Comparison of ENCODE assay signal across 34 cellular contexts in genomic region chr13:40079721-40080120, GRCh38.
"Had no signal": no experiment of that assay in that cellular context is flagged by ENCODE, and none has a peak within 500 bp of the region (broad histone marks: within the 10 kb centered on the region; RNA-seq: fewer than 3 reads in every experiment).

No MANE protein-coding gene starts in this region.

- H3K27ac Mint-ChIP-seq: activated naive CD4-positive, alpha-beta T cell treated with anti-CD3 and anti-CD28 coated beads for 36 hours; activated naive CD4-positive, alpha-beta T cell treated with anti-CD3 and anti-CD28 coated beads, Interleukin-2, amount 10 ng/mL, durations not matched to agents 7 days and 5 days; activated naive CD4-positive, alpha-beta T cell treated with anti-CD3 and anti-CD28 coated beads, Interleukin-2, amount 50 U/mL, for 24 hours; activated naive CD4-positive, alpha-beta T cell treated with anti-CD3 and anti-CD28 coated beads, Interleukin-2, amount 50 U/mL, for 72 hours; activated naive CD8-positive, alpha-beta T cell; activated naive CD8-positive, alpha-beta T cell treated with anti-CD3 and anti-CD28 coated beads, Interleukin-2, amount 10 ng/mL, durations not matched to agents 7 days and 5 days; activated T-cell treated with anti-CD3 and anti-CD28 coated beads, Interleukin-2, amount 50 U/mL, for 24 hours; activated T-cell treated with anti-CD3 and anti-CD28 coated beads, Interleukin-2, amount 50 U/mL, for 72 hours; activated T-helper 1 cell treated with anti-CD3 and anti-CD28 coated beads, Interleukin-12 subunit alpha, Interleukin-12 subunit beta, Interleukin-2, Interleukin-4 antibody, amounts not matched to agents 30 ng/mL and 10 ng/mL and 1 ng/mL, durations not matched to agents 14 hours and 24 hours and 36 hours; activated T-helper 17 cell treated with anti-CD3 and anti-CD28 coated beads, Interleukin-2, amount 50 U/mL, for 72 hours; activated T-helper 2 cell treated with anti-CD3 and anti-CD28 coated beads, Interferon-gamma antibody, Interleukin-2, Interleukin-4, amounts not matched to agents 10 μg/mL and 5 μg/mL and 100 μg/mL, durations not matched to agents 14 hours and 24 hours and 36 hours; brain had no signal

- H3K9me3 Mint-ChIP-seq: activated naive CD4-positive, alpha-beta T cell treated with anti-CD3 and anti-CD28 coated beads for 36 hours; activated naive CD4-positive, alpha-beta T cell treated with anti-CD3 and anti-CD28 coated beads, Interleukin-2, amount 50 U/mL, for 24 hours; activated T-cell treated with anti-CD3 and anti-CD28 coated beads, Interleukin-2, amount 50 U/mL, for 24 hours; activated T-cell treated with anti-CD3 and anti-CD28 coated beads, Interleukin-2, amount 50 U/mL, for 4 hours; activated T-helper 1 cell treated with anti-CD3 and anti-CD28 coated beads, Interleukin-12 subunit alpha, Interleukin-12 subunit beta, Interleukin-2, Interleukin-4 antibody, amounts not matched to agents 30 ng/mL and 10 ng/mL and 1 ng/mL, durations not matched to agents 14 hours and 24 hours and 36 hours; activated T-helper 17 cell treated with anti-CD3 and anti-CD28 coated beads, Interleukin-2, amount 50 U/mL, for 72 hours; activated T-helper 2 cell treated with anti-CD3 and anti-CD28 coated beads, Interferon-gamma antibody, Interleukin-2, Interleukin-4, amounts not matched to agents 10 μg/mL and 5 μg/mL and 100 μg/mL, durations not matched to agents 14 hours and 24 hours and 36 hours; central memory CD8-positive, alpha-beta T cell had no signal

- H3K27me3 Mint-ChIP-seq: activated naive CD4-positive, alpha-beta T cell treated with anti-CD3 and anti-CD28 coated beads, Interleukin-2, amount 10 ng/mL, durations not matched to agents 7 days and 5 days; activated naive CD4-positive, alpha-beta T cell treated with anti-CD3 and anti-CD28 coated beads, Interleukin-2, amount 50 U/mL, for 24 hours; activated naive CD8-positive, alpha-beta T cell; activated naive CD8-positive, alpha-beta T cell treated with anti-CD3 and anti-CD28 coated beads, Interleukin-2, amount 10 ng/mL, durations not matched to agents 7 days and 5 days; activated T-cell treated with anti-CD3 and anti-CD28 coated beads, Interleukin-2, amount 50 U/mL, for 24 hours; activated T-helper 17 cell treated with anti-CD3 and anti-CD28 coated beads, Interleukin-2, amount 50 U/mL, for 72 hours; central memory CD8-positive, alpha-beta T cell had no signal

- H3K4me3 Mint-ChIP-seq: activated naive CD4-positive, alpha-beta T cell treated with anti-CD3 and anti-CD28 coated beads for 36 hours; activated naive CD4-positive, alpha-beta T cell treated with anti-CD3 and anti-CD28 coated beads, Interleukin-2, amount 10 ng/mL, durations not matched to agents 7 days and 5 days; activated naive CD4-positive, alpha-beta T cell treated with anti-CD3 and anti-CD28 coated beads, Interleukin-2, amount 50 U/mL, for 24 hours; activated naive CD8-positive, alpha-beta T cell; activated naive CD8-positive, alpha-beta T cell treated with anti-CD3 and anti-CD28 coated beads, Interleukin-2, amount 10 ng/mL, durations not matched to agents 7 days and 5 days; activated T-cell treated with anti-CD3 and anti-CD28 coated beads, Interleukin-2, amount 50 U/mL, for 24 hours; activated T-cell treated with anti-CD3 and anti-CD28 coated beads, Interleukin-2, amount 50 U/mL, for 4 hours; activated T-cell treated with anti-CD3 and anti-CD28 coated beads, Interleukin-2, amount 50 U/mL, for 72 hours; activated T-helper 1 cell treated with anti-CD3 and anti-CD28 coated beads, Interleukin-12 subunit alpha, Interleukin-12 subunit beta, Interleukin-2, Interleukin-4 antibody, amounts not matched to agents 30 ng/mL and 10 ng/mL and 1 ng/mL, durations not matched to agents 14 hours and 24 hours and 36 hours; activated T-helper 17 cell treated with anti-CD3 and anti-CD28 coated beads, Interleukin-2, amount 50 U/mL, for 72 hours; brain; central memory CD8-positive, alpha-beta T cell had no signal

- ATAC-seq: activated naive CD4-positive, alpha-beta T cell treated with anti-CD3 and anti-CD28 coated beads, Interleukin-2, amount 50 U/mL, for 72 hours; activated T-cell treated with anti-CD3 and anti-CD28 coated beads, Interleukin-2, amount 50 U/mL, for 4 hours; activated T-cell treated with anti-CD3 and anti-CD28 coated beads, Interleukin-2, amount 50 U/mL, for 72 hours; activated T-helper 17 cell treated with anti-CD3 and anti-CD28 coated beads, Interleukin-2, amount 50 U/mL, for 72 hours; body of pancreas had no signal

- H3K36me3 Mint-ChIP-seq: activated naive CD4-positive, alpha-beta T cell treated with anti-CD3 and anti-CD28 coated beads, Interleukin-2, amount 10 ng/mL, durations not matched to agents 7 days and 5 days; activated naive CD4-positive, alpha-beta T cell treated with anti-CD3 and anti-CD28 coated beads, Interleukin-2, amount 50 U/mL, for 24 hours; activated naive CD8-positive, alpha-beta T cell; brain had no signal

- H3K4me1 Mint-ChIP-seq: activated naive CD4-positive, alpha-beta T cell treated with anti-CD3 and anti-CD28 coated beads, Interleukin-2, amount 10 ng/mL, durations not matched to agents 7 days and 5 days; activated T-helper 17 cell treated with anti-CD3 and anti-CD28 coated beads, Interleukin-2, amount 50 U/mL, for 72 hours had no signal

- DNase-seq: activated effector memory CD4-positive, alpha-beta T cell treated with anti-CD3 and anti-CD28 coated beads, Interleukin-2, amount 50 U/mL, for 16 hours; activated effector memory CD4-positive, alpha-beta T cell treated with Interleukin-2 at 50 U/mL for 16 hours; activated gamma-delta T cell; activated gamma-delta T cell treated with Interleukin-2 at 50 U/mL for 16 hours; activated naive CD4-positive, alpha-beta T cell; activated naive CD4-positive, alpha-beta T cell treated with anti-CD3 and anti-CD28 coated beads for 36 hours; activated naive CD4-positive, alpha-beta T cell treated with anti-CD3 and anti-CD28 coated beads, Interleukin-2, amount 10 ng/mL, durations not matched to agents 7 days and 5 days; activated naive CD4-positive, alpha-beta T cell treated with anti-CD3 and anti-CD28 coated beads, Interleukin-2, amount 50 U/mL, for 16 hours; activated naive CD4-positive, alpha-beta T cell treated with Interleukin-2 at 50 U/mL for 16 hours; activated naive CD8-positive, alpha-beta T cell treated with anti-CD3 and anti-CD28 coated beads, Interleukin-2, amount 10 ng/mL, durations not matched to agents 7 days and 5 days; activated T-cell treated with anti-CD3 and anti-CD28 coated beads for 4 hours; activated T-cell treated with anti-CD3 and anti-CD28 coated beads, Interleukin-2, amount 50 U/mL, for 1 hour; activated T-cell treated with anti-CD3 and anti-CD28 coated beads, Interleukin-2, amount 50 U/mL, for 24 hours; activated T-cell treated with anti-CD3 and anti-CD28 coated beads, Interleukin-2, amount 50 U/mL, for 4 hours; activated T-cell treated with anti-CD3 and anti-CD28 coated beads, Interleukin-2, amount 50 U/mL, for 48 hours; activated T-cell treated with anti-CD3 and anti-CD28 coated beads, Interleukin-2, amount 50 U/mL, for 72 hours; adrenal gland; amniotic stem cell; amygdala; anterior cingulate cortex; aorta; body of pancreas; brain microvascular endothelial cell; caudate nucleus; central memory CD4-positive, alpha-beta T cell; cerebellar nuclear complex had no signal
